Comparison of ENCODE assay signal across 1 cellular context in genomic region chr1:203304919-203305808, GRCh38.
TF ChIP-seq lines count a peak whose summit lies in the region.

Gene BTG2, plus strand, starts transcription at chr1:203305519. Its CDS starts 88 bp downstream, at chr1:203305607.

TF ChIP-seq in H1, 55 proteins besides CTCF, POLR2A, EP300 and RAD21:
- no peak for TF ChIP-seq SIX5 (IDR thresholded peaks at IDR 0.05; ENCODE audit: low read depth, low read length)
- TF ChIP-seq NANOG (IDR thresholded peaks at IDR 0.05; ENCODE audit: insufficient read depth, low read depth, low read length, poor library complexity, severe bottlenecking) = no peak
- TF ChIP-seq SAP30 (IDR thresholded peaks at IDR 0.05; ENCODE audit: insufficient read depth, insufficient replicate concordance, low read length) = no peak
- no peak for TF ChIP-seq BRCA1 (IDR thresholded peaks at IDR 0.05; ENCODE audit: low read depth, low read length)
- no peak for TF ChIP-seq MAFK (IDR thresholded peaks at IDR 0.05; ENCODE audit: low read depth, low read length)
- TF ChIP-seq SIN3A (conservative IDR thresholded peaks at IDR 0.05 in 1 of 2, IDR thresholded peaks at IDR 0.05 in 1 of 2; ENCODE audit: low read depth in 1 of 2, low read length in 2 of 2) = no peak
- TF ChIP-seq EZH2 (IDR thresholded peaks at IDR 0.05; ENCODE audit: low read depth, low read length, severe bottlenecking) = no peak
- no peak; the same call in 1 of the 2 replicates for TF ChIP-seq RBBP5 (IDR thresholded peaks at IDR 0.05; ENCODE audit: borderline replicate concordance, low read depth, low read length)
- TF ChIP-seq CHD7 (IDR thresholded peaks at IDR 0.05; ENCODE audit: insufficient replicate concordance, low read length) = no peak
- TF ChIP-seq, protein P1, sequence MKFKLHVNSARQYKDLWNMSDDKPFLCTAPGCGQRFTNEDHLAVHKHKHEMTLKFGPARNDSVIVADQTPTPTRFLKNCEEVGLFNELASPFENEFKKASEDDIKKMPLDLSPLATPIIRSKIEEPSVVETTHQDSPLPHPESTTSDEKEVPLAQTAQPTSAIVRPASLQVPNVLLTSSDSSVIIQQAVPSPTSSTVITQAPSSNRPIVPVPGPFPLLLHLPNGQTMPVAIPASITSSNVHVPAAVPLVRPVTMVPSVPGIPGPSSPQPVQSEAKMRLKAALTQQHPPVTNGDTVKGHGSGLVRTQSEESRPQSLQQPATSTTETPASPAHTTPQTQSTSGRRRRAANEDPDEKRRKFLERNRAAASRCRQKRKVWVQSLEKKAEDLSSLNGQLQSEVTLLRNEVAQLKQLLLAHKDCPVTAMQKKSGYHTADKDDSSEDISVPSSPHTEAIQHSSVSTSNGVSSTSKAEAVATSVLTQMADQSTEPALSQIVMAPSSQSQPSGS (IDR thresholded peaks at IDR 0.05; ENCODE audit: low read length) = peak; percentile 70; the same call in 1 of the 2 replicates
- no peak for TF ChIP-seq TCF12 (IDR thresholded peaks at IDR 0.05; ENCODE audit: low read depth, low read length)
- no peak for TF ChIP-seq EGR1 (IDR thresholded peaks at IDR 0.05; ENCODE audit: borderline replicate concordance, low read depth, low read length)
- TF ChIP-seq TAF7 (optimal IDR thresholded peaks at IDR 0.05; ENCODE audit: borderline replicate concordance, low read depth, low read length) = peak; percentile 77
- peak; percentile 81 for TF ChIP-seq CREB1 (IDR thresholded peaks at IDR 0.05)
- TF ChIP-seq MAX (IDR thresholded peaks at IDR 0.05) = peak; percentile 17; the same call in 1 of the 2 replicates
- no peak for TF ChIP-seq KDM1A (IDR thresholded peaks at IDR 0.05; ENCODE audit: borderline replicate concordance, low read length)
- TF ChIP-seq SUZ12 (IDR thresholded peaks at IDR 0.05; ENCODE audit: low read length) = no peak
- no peak for TF ChIP-seq FOSL1 (IDR thresholded peaks at IDR 0.05; ENCODE audit: insufficient read depth, low read depth, low read length)
- TF ChIP-seq JUN (IDR thresholded peaks at IDR 0.05; ENCODE audit: low read depth, low read length) = no peak
- TF ChIP-seq TBP (IDR thresholded peaks at IDR 0.05; ENCODE audit: low read depth, low read length) = peak; percentile 76
- TF ChIP-seq SP2 (IDR thresholded peaks at IDR 0.05; ENCODE audit: low read length) = no peak
- TF ChIP-seq PHF8 (conservative IDR thresholded peaks at IDR 0.05; ENCODE audit: low read depth, low read length) = peak; percentile 92
- no peak for TF ChIP-seq RXRA (IDR thresholded peaks at IDR 0.05; ENCODE audit: insufficient read depth, low read depth, low read length)
- no peak for TF ChIP-seq RFX5 (IDR thresholded peaks at IDR 0.05; ENCODE audit: borderline replicate concordance, low read depth, low read length)
- no peak for TF ChIP-seq SP1 (IDR thresholded peaks at IDR 0.05; ENCODE audit: low read depth, low read length)
- TF ChIP-seq CHD2 (IDR thresholded peaks at IDR 0.05; ENCODE audit: low read length) = no peak
- no peak for TF ChIP-seq BCL11A (IDR thresholded peaks at IDR 0.05; ENCODE audit: low read depth in 2 of 2, low read length in 2 of 2)
- no peak for TF ChIP-seq GABPA (IDR thresholded peaks at IDR 0.05; ENCODE audit: borderline replicate concordance, insufficient read depth, low read length)
- TF ChIP-seq, protein P2, sequence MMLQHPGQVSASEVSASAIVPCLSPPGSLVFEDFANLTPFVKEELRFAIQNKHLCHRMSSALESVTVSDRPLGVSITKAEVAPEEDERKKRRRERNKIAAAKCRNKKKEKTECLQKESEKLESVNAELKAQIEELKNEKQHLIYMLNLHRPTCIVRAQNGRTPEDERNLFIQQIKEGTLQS (IDR thresholded peaks at IDR 0.05; ENCODE audit: insufficient read depth, low read depth, low read length) = no peak
- no peak for TF ChIP-seq E2F6 (IDR thresholded peaks at IDR 0.05)
- TF ChIP-seq ASH2L (IDR thresholded peaks at IDR 0.05; ENCODE audit: low read length) = peak; percentile 42
- peak; percentile 80 for TF ChIP-seq POLR2AphosphoS5 (IDR thresholded peaks at IDR 0.05; ENCODE audit: low read depth, low read length)
- TF ChIP-seq SRF (IDR thresholded peaks at IDR 0.05; ENCODE audit: low read depth, low read length) = no peak
- no peak for TF ChIP-seq HDAC2 (IDR thresholded peaks at IDR 0.05; ENCODE audit: borderline replicate concordance in 1 of 2, low read depth in 2 of 2, low read length in 2 of 2)
- no peak for TF ChIP-seq KDM5A (IDR thresholded peaks at IDR 0.05; ENCODE audit: low read length)
- TF ChIP-seq, protein P3, sequence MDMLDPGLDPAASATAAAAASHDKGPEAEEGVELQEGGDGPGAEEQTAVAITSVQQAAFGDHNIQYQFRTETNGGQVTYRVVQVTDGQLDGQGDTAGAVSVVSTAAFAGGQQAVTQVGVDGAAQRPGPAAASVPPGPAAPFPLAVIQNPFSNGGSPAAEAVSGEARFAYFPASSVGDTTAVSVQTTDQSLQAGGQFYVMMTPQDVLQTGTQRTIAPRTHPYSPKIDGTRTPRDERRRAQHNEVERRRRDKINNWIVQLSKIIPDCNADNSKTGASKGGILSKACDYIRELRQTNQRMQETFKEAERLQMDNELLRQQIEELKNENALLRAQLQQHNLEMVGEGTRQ (IDR thresholded peaks at IDR 0.05; ENCODE audit: low read length) = no peak
- no peak for TF ChIP-seq SIRT6 (IDR thresholded peaks at IDR 0.05; ENCODE audit: low read length)
- TF ChIP-seq BACH1 (IDR thresholded peaks at IDR 0.05; ENCODE audit: low read length) = no peak; the same call in 1 of the 2 replicates
- 0 out of 2 replicates have a peak, but pooled peaks have one; percentile 19 for TF ChIP-seq YY1 (IDR thresholded peaks at IDR 0.05; ENCODE audit: low read depth, low read length)
- no peak for TF ChIP-seq CEBPB (IDR thresholded peaks at IDR 0.05; ENCODE audit: low read depth, low read length)
- no peak for TF ChIP-seq CBX8 (IDR thresholded peaks at IDR 0.05; ENCODE audit: borderline replicate concordance, low read depth, low read length)
- TF ChIP-seq CTBP2 (IDR thresholded peaks at IDR 0.05; ENCODE audit: borderline replicate concordance, insufficient read depth, insufficient read length, low read length) = no peak
- peak; percentile 1 for TF ChIP-seq RNF2 (IDR thresholded peaks at IDR 0.05; ENCODE audit: borderline replicate concordance, low read depth, low read length, missing control alignments, poor library complexity, severe bottlenecking)
- no peak for TF ChIP-seq SP4 (IDR thresholded peaks at IDR 0.05; ENCODE audit: low read length)
- no peak for TF ChIP-seq CHD1 (IDR thresholded peaks at IDR 0.05; ENCODE audit: low read depth, low read length)
- TF ChIP-seq JUND (IDR thresholded peaks at IDR 0.05; ENCODE audit: low read length) = peak; percentile 58; the same call in 1 of the 2 replicates
- TF ChIP-seq KDM4A (IDR thresholded peaks at IDR 0.05; ENCODE audit: low read depth, low read length, severe bottlenecking) = peak; percentile 83
- no peak for TF ChIP-seq TEAD4 (IDR thresholded peaks at IDR 0.05; ENCODE audit: low read depth, low read length)
- TF ChIP-seq TAF1 (IDR thresholded peaks at IDR 0.05; ENCODE audit: low read depth, low read length) = peak; percentile 84
- TF ChIP-seq CBX5 (IDR thresholded peaks at IDR 0.05; ENCODE audit: low read depth, low read length) = no peak
- no peak for TF ChIP-seq HDAC6 (IDR thresholded peaks at IDR 0.05; ENCODE audit: low read depth, low read length)
- no peak for TF ChIP-seq GTF2F1 (IDR thresholded peaks at IDR 0.05; ENCODE audit: borderline replicate concordance, low read depth, low read length)
